ENCODE assay signal across 11 cellular contexts in genomic region chr10:60073781-60074656, GRCh38.
A peak's percentile ranks its signal among the peaks of the same experiment; 100 is the strongest.
DNase-seq lines count a peak whose midpoint lies in the region; ATAC-seq, FAIRE-seq and TF ChIP-seq lines count a peak whose summit lies in the region.
"Had no signal": no experiment of that assay in that cellular context is flagged by ENCODE, and none has a peak within 500 bp of the region (broad histone marks: within the 10 kb centered on the region; RNA-seq: fewer than 3 reads in every experiment).

No MANE protein-coding gene starts in this region.

- peak; percentile 95 for ATAC-seq in GM19395 (IDR thresholded peaks at IDR 0.05; ENCODE audit: unreplicated experiment)
- peak; percentile 92 for ATAC-seq in HG02759 (IDR thresholded peaks at IDR 0.05; ENCODE audit: unreplicated experiment)
- peak; percentile 94 for ATAC-seq in HG03432 (IDR thresholded peaks at IDR 0.05; ENCODE audit: unreplicated experiment)

- TF ChIP-seq POLR2A in GM12892 (IDR thresholded peaks at IDR 0.05; ENCODE audit: low read depth, low read length): no peak

- FAIRE-seq in GM12892 (lab: Jason Lieb, UNC): peak; percentile 83
- FAIRE-seq: islet of Langerhans had no signal

- DNase-seq in GM12892 (ENCODE audit: insufficient read length) (no peak), NCI-H2196 treated with DMSO at 0.1 percent for 48 hours (lab: John Stamatoyannopoulos, UW; ENCODE audit: unreplicated experiment) (no peak), NCI-H146 (lab: John Stamatoyannopoulos, UW) (no peak), kidney tubule cell (ENCODE audit: low spot score) (no peak)
- no peak for DNase-seq in activated CD4-positive, CD25-positive, alpha-beta regulatory T cell (lab: John Stamatoyannopoulos, UW)
- DNase-seq: DND-41, NCI-H69 had no signal
